Comparison of ENCODE assay signal across 12 cellular contexts in the genomic region with DNA sequence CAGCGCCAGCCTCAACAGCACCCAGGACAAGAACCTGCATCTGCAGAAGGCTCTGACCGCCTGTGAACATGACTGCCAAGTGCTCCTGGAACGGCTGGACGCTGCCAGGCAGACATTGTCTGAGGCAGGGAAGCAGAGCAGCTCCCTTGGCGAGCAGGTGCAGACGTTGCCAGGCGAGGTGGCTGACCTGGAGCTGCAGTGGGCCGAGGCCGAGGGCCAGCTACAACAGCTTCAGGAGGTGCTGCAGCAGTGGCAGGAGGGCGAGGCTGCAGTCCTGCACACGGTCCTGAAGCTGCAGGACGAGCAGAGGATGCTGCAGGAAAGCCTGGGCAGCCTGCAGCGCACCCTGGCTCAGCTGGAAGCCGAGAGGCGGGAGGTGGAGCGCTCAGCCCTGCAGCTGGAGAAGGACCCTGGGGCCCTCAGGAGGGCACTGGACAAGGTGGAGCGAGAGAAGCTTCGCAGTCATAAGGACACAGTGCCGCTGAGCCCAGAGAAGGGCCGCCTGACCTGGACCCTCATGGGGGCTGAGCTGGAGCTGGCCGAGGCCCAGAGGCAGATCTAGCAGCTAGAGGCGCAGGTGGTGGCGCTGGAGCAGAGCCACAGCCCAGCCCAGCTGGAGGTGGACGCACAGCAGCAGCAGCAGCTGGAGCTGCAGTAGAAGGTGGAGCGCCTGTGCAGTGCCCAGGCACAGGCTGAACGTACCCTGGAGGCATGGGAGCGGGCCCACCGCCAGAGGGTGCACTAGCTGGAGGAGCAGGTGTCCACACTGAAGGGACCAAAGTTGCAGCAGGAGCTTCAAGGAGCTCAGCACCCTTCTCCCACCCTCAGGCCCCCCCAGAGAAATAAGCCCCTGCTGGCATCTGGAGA. TPM values are rescaled to one million over a fixed set of nuclear protein-coding genes. Genes with fewer than 3 reads are reported as not detected.
DNase-seq lines count a peak whose midpoint lies in the region; ATAC-seq and TF ChIP-seq lines count a peak whose summit lies in the region.
"Had no signal": no experiment of that assay in that cellular context is flagged by ENCODE, and none has a peak within 500 bp of the region (broad histone marks: within the 10 kb centered on the region; RNA-seq: fewer than 3 reads in every experiment).

No MANE protein-coding gene starts in this region.

- H3K79me2 ChIP-seq in MM.1S (ENCODE audit: low read length) = no peaks in the 10 kb centered on the region

- no peaks in the 10 kb centered on the region for H3K9me2 ChIP-seq in MM.1S (replicated peaks; ENCODE audit: insufficient read depth, low read length)

- no peaks in the 10 kb centered on the region for H3F3A ChIP-seq in MM.1S (ENCODE audit: insufficient read depth, low read length)

- H3K9ac ChIP-seq in MM.1S (ENCODE audit: low read length) = no peak overlapping the region

- H3K36me3 ChIP-seq in HAP-1 (replicated peaks) = no peaks in the 10 kb centered on the region
- H3K36me3 ChIP-seq in MM.1S (replicated peaks; ENCODE audit: insufficient read depth, low read length) = no peaks in the 10 kb centered on the region
- H3K36me3 ChIP-seq: neutrophil had no signal

- no peaks in the 10 kb centered on the region for H4K20me1 ChIP-seq in MM.1S (ENCODE audit: insufficient read depth, low read length)

- DNase-seq in DMS153 treated with DMSO at 0.1 percent for 48 hours (lab: John Stamatoyannopoulos, UW; ENCODE audit: unreplicated experiment) = peak; percentile 29
- peak; percentile 20 to 74 for DNase-seq in HAP-1 (ENCODE audit: low spot score in 2 of 2)
- peak; percentile 0 for DNase-seq in OCI-M1 (lab: John Stamatoyannopoulos, UW)
- no peak for DNase-seq in NOMO-1 treated with dmso at 0.1 percent for 144 hours (lab: John Stamatoyannopoulos, UW; ENCODE audit: unreplicated experiment)
- no peak for DNase-seq in NCI-H510A (lab: John Stamatoyannopoulos, UW)
- no peak for DNase-seq in MM.1S
- DNase-seq: activated CD4-positive, alpha-beta T cell treated with anti-CD3 and anti-CD28 coated beads, Interleukin-2, amount 50 U/mL, for 48 hours; C1 segment of cervical spinal cord; substantia nigra had no signal

- H3K27me3 ChIP-seq in HAP-1 (ENCODE audit: low read depth) (no peaks in the 10 kb centered on the region), MM.1S (replicated peaks; ENCODE audit: insufficient read depth, low read length) (no peaks in the 10 kb centered on the region)
- H3K27me3 ChIP-seq: neutrophil had no signal

- H3K4me3 ChIP-seq in HAP-1 (no peak overlapping the region), MM.1S (ENCODE audit: low read length) (no peak overlapping the region)

- ATAC-seq in esophagus mucosa = peak; percentile 21
- no peak for ATAC-seq in HG03045 (IDR thresholded peaks at IDR 0.05; ENCODE audit: unreplicated experiment)

- H3K27ac ChIP-seq in MM.1S (ENCODE audit: low read length) = no peak overlapping the region
- H3K27ac ChIP-seq: neutrophil had no signal

- no peak overlapping the region for H2AFZ ChIP-seq in MM.1S (ENCODE audit: low read length)

- TF ChIP-seq CTCF in MM.1S (IDR thresholded peaks at IDR 0.05; ENCODE audit: low read length) = no peak

- H3K4me1 ChIP-seq in HAP-1 = no peaks in the 10 kb centered on the region
- no peaks in the 10 kb centered on the region for H3K4me1 ChIP-seq in MM.1S (ENCODE audit: low read length)

- in situ Hi-C loops in HAP-1 (cut with MboI; ENCODE audit: low sequenced_read_pairs) = no loop called here

- H3K9me3 ChIP-seq in HAP-1 (no peaks in the 10 kb centered on the region), MM.1S (replicated peaks; ENCODE audit: insufficient read depth, low read length) (no peaks in the 10 kb centered on the region)
- H3K9me3 ChIP-seq: neutrophil had no signal

- H3K4me2 ChIP-seq in MM.1S (ENCODE audit: low read depth, low read length) = no peak overlapping the region

RNA-seq across cellular contexts. Expression of gene SMIM10L2A, which starts 16.4 kb away (rescaled TPM):
- 1.4 TPM for total RNA-seq in esophagus mucosa

Comparison
In these comparisons a context has a peak if more than half of its experiments do, and no peak if none do; other contexts are left out.
1. DNase-seq: peak in DMS153 treated with DMSO at 0.1 percent for 48 hours (single experiment), HAP-1 (2 of 2) and OCI-M1 (single experiment); none in NOMO-1 treated with dmso at 0.1 percent for 144 hours (single experiment), NCI-H510A (single experiment) and MM.1S (single experiment).